8 cellular contexts compared by ENCODE assay signal in genomic region chr2:70554338-70554892, GRCh38. TPM values are rescaled to one million over a fixed set of nuclear protein-coding genes. Genes with fewer than 3 reads are reported as not detected.
DNase-seq lines count a peak whose midpoint lies in the region; TF ChIP-seq lines count a peak whose summit lies in the region.

No MANE protein-coding gene starts in this region.

- no peak overlapping the region for H3K4ac ChIP-seq in mesenchymal stem cell (ENCODE audit: low read depth in 1 of 2, low read length in 2 of 2)

- H3K4me1 Mint-ChIP-seq in activated naive CD4-positive, alpha-beta T cell treated with anti-CD3 and anti-CD28 coated beads for 36 hours (ENCODE audit: low read depth): peaks cover 14% of the 10 kb centered on the region

- TF ChIP-seq POLR2A in transverse colon (IDR thresholded peaks at IDR 0.05): no peak

- H3K18ac ChIP-seq in mesenchymal stem cell (ENCODE audit: low read depth in 1 of 2, low read length in 2 of 2): no peak overlapping the region

- H2BK15ac ChIP-seq in mesenchymal stem cell (ENCODE audit: low read depth, poor library complexity, severe bottlenecking): no peak overlapping the region

- H3K27me3 Mint-ChIP-seq in activated naive CD4-positive, alpha-beta T cell treated with anti-CD3 and anti-CD28 coated beads for 36 hours (ENCODE audit: low read depth): peaks cover 11% of the 10 kb centered on the region

- H3K4me3 Mint-ChIP-seq in activated naive CD4-positive, alpha-beta T cell treated with anti-CD3 and anti-CD28 coated beads for 36 hours: peak overlapping the region; percentile 72

- H3K23ac ChIP-seq in mesenchymal stem cell (ENCODE audit: low read length in 2 of 2): no peak overlapping the region

- H3K9me3 ChIP-seq in mesenchymal stem cell (ENCODE audit: control insufficient read depth, low read length) (no peaks in the 10 kb centered on the region), transverse colon (no peaks in the 10 kb centered on the region)

- H2BK12ac ChIP-seq in mesenchymal stem cell (ENCODE audit: low read length in 2 of 2): no peak overlapping the region

- peaks cover 23% of the 10 kb centered on the region for H3K4me1 ChIP-seq in mesenchymal stem cell (ENCODE audit: control insufficient read depth, insufficient read depth, low read depth, low read length)
- peaks cover 0 to 47% (median 28%) of the 10 kb centered on the region in 4 donors for H3K4me1 ChIP-seq in transverse colon

- H3K4me2 ChIP-seq in mesenchymal stem cell (ENCODE audit: low read length, poor library complexity, severe bottlenecking): peak overlapping the region; percentile 87

- H3K14ac ChIP-seq in mesenchymal stem cell (ENCODE audit: low read length in 2 of 2): no peak overlapping the region

- H3K4me3 ChIP-seq in brain microvascular endothelial cell (ENCODE audit: low read depth, low read length) (peak overlapping the region; percentile 45), mesenchymal stem cell (ENCODE audit: insufficient read depth in 1 of 2, low read depth in 1 of 2, low read length in 2 of 2) (peak overlapping the region; percentile 70 to 72), transverse colon (peak overlapping the region; percentile 56 to 80 (median 64))

- WGBS in mesenchymal stem cell: 36% methylated on average over 18 of the region's 18 CpGs
- WGBS in transverse colon (ENCODE audit: low coverage in 1 of 2), 2 donors: 31 to 94% methylated on average over 3 to 18 of the region's 18 CpGs

- no peak overlapping the region for H2BK5ac ChIP-seq in mesenchymal stem cell (ENCODE audit: low read depth, low read length, poor library complexity, severe bottlenecking)

- no peak for DNase-seq in activated naive CD4-positive, alpha-beta T cell treated with anti-CD3 and anti-CD28 coated beads for 36 hours
- DNase-seq in activated naive CD4-positive, alpha-beta T cell treated with Interleukin-2 at 50 U/mL for 16 hours: no peak
- DNase-seq in brain microvascular endothelial cell (no peak), mesenchymal stem cell (no peak), transverse colon (no peak), MV-4-11 (lab: John Stamatoyannopoulos, UW) (no peak), NCI-H1417 (lab: John Stamatoyannopoulos, UW) (no peak), NCI-H1436 treated with DMSO at 0.1 percent for 48 hours (lab: John Stamatoyannopoulos, UW) (no peak)

- H4K8ac ChIP-seq in mesenchymal stem cell (ENCODE audit: low read length): no peak overlapping the region

- no peak overlapping the region for H3K27ac ChIP-seq in brain microvascular endothelial cell
- H3K27ac ChIP-seq in mesenchymal stem cell (ENCODE audit: low read length, poor library complexity, severe bottlenecking): no peak overlapping the region
- H3K27ac ChIP-seq in transverse colon: peak overlapping the region; percentile 84 to 93 (median 87)

- peaks cover 40% of the 10 kb centered on the region for H3K27me3 ChIP-seq in brain microvascular endothelial cell (replicated peaks)
- peaks cover 61 to 86% of the 10 kb centered on the region in 2 experiments for H3K27me3 ChIP-seq in mesenchymal stem cell (ENCODE audit: control insufficient read depth in 1 of 2, insufficient read depth in 1 of 2, low read length in 2 of 2)
- H3K27me3 ChIP-seq in transverse colon: peaks cover 31% of the 10 kb centered on the region

- in situ Hi-C loops in brain microvascular endothelial cell (cut with HindIII; ENCODE audit: low pct_ligation_motif_present, low sequenced_read_pairs): no loop called here
- in situ Hi-C loops in transverse colon (cut with MboI; ENCODE audit: low pct_ligation_motif_present in 1 of 4, low pct_unique_long_range_greater_than_20kb in 1 of 4, low sequenced_read_pairs in 3 of 4): loop anchor here in 1 of 4 donors (10.0 kb wide), 1 partner anchor 60 kb away; no protein-coding TSS in a partner anchor

- H3K79me1 ChIP-seq in mesenchymal stem cell (replicated peaks; ENCODE audit: low read length, poor library complexity, severe bottlenecking): no peaks in the 10 kb centered on the region

- H2BK120ac ChIP-seq in mesenchymal stem cell (ENCODE audit: low read depth, low read length): no peak overlapping the region

- no peaks in the 10 kb centered on the region for H3K36me3 ChIP-seq in brain microvascular endothelial cell (replicated peaks)
- H3K36me3 ChIP-seq in mesenchymal stem cell (ENCODE audit: control insufficient read depth in 1 of 2, insufficient read depth in 2 of 2, low read depth in 1 of 2, low read length in 2 of 2): no peaks in the 10 kb centered on the region
- no peaks in the 10 kb centered on the region for H3K36me3 ChIP-seq in transverse colon

- H3K27ac Mint-ChIP-seq in activated naive CD4-positive, alpha-beta T cell treated with anti-CD3 and anti-CD28 coated beads for 36 hours: peak overlapping the region; percentile 23

- peak overlapping the region; percentile 27 for H2AK5ac ChIP-seq in mesenchymal stem cell (ENCODE audit: low read length, severe bottlenecking)

- intact Hi-C loops in activated naive CD4-positive, alpha-beta T cell treated with anti-CD3 and anti-CD28 coated beads for 36 hours (cut with micrococcal nuclease): loop anchor here (1.0 to 5.0 kb wide), 7 partner anchors 63 to 250 kb away; no protein-coding TSS in a partner anchor
- intact Hi-C loops in transverse colon (cut with DNase I; ENCODE audit: low total_unique reads): no loop called here

- CTCF ChIA-PET in activated naive CD4-positive, alpha-beta T cell treated with anti-CD3 and anti-CD28 coated beads for 36 hours (lab: Charles Lee): interaction anchor here (0.6 to 3.4 kb wide), 2 partner anchors 64 to 234 kb away, joined by 3 to 14 read pairs; no protein-coding TSS in a partner anchor

- no peak overlapping the region for H2AFZ ChIP-seq in mesenchymal stem cell (ENCODE audit: low read depth, low read length)

- no peak overlapping the region for H4K91ac ChIP-seq in mesenchymal stem cell (ENCODE audit: low read length)

- H3K9me3 Mint-ChIP-seq in activated naive CD4-positive, alpha-beta T cell treated with anti-CD3 and anti-CD28 coated beads for 36 hours: no peaks in the 10 kb centered on the region

- no peaks in the 10 kb centered on the region for H3K36me3 Mint-ChIP-seq in activated naive CD4-positive, alpha-beta T cell treated with anti-CD3 and anti-CD28 coated beads for 36 hours (ENCODE audit: low read depth)

- TF ChIP-seq EP300 in transverse colon (IDR thresholded peaks at IDR 0.05; ENCODE audit: low read depth): no peak

- TF ChIP-seq CTCF in brain microvascular endothelial cell (IDR thresholded peaks at IDR 0.05; ENCODE audit: low read depth, low read length, missing control alignments): no peak
- no peak for TF ChIP-seq CTCF in transverse colon (IDR thresholded peaks at IDR 0.05)

- H3K9ac ChIP-seq in mesenchymal stem cell (ENCODE audit: low read length): no peak overlapping the region

RNA-seq across cellular contexts. Expression of gene TGFA, which starts 0.8 kb away (rescaled TPM):
- total RNA-seq in activated naive CD4-positive, alpha-beta T cell treated with anti-CD3 and anti-CD28 coated beads for 36 hours: under 1 TPM; 0.33 to 0.64 TPM
- polyA plus RNA-seq in mesenchymal stem cell (2013, experiment 1 of 2): not detected
- not detected for polyA plus RNA-seq in mesenchymal stem cell (2013, experiment 2 of 2)
- 10 to 100 TPM; 10.7 to 51.3 (median 33.7) TPM for total RNA-seq in transverse colon

Comparison
In these comparisons a context has a peak if more than half of its experiments do, and no peak if none do; other contexts are left out.
1. H3K27ac ChIP-seq: peak in transverse colon (4 of 4); none in brain microvascular endothelial cell (single experiment) and mesenchymal stem cell (single experiment).
2. RNA of gene TGFA, which starts 0.8 kb away (total RNA-seq): 10.7 to 51.3 TPM in transverse colon; 0.33 to 0.64 TPM in activated naive CD4-positive, alpha-beta T cell treated with anti-CD3 and anti-CD28 coated beads for 36 hours; every median in the first group is over 4 times any median in the second.
3. Peak in every context shown above with its lines, with median percentiles within 50 percentile points of each other: H3K4me3 ChIP-seq.